Comparison of ENCODE assay signal across 19 cellular contexts in genomic region chr21:42038393-42038792, GRCh38. TPM values are rescaled to one million over a fixed set of nuclear protein-coding genes. Genes with fewer than 3 reads are reported as not detected.
DNase-seq lines count a peak whose midpoint lies in the region; ATAC-seq, FAIRE-seq and TF ChIP-seq lines count a peak whose summit lies in the region.
"Had no signal": no experiment of that assay in that cellular context is flagged by ENCODE, and none has a peak within 500 bp of the region (broad histone marks: within the 10 kb centered on the region; RNA-seq: fewer than 3 reads in every experiment).

No MANE protein-coding gene starts in this region.

- no peaks in the 10 kb centered on the region for H3K9me2 ChIP-seq in PC-3 (replicated peaks; ENCODE audit: low read length)

- H3K27me3 ChIP-seq in CD4-positive, CD25-positive, alpha-beta regulatory T cell (ENCODE audit: control insufficient read depth, insufficient read depth, low read length) = no peaks in the 10 kb centered on the region
- H3K27me3 ChIP-seq in PC-3 (ENCODE audit: low read length) = no peaks in the 10 kb centered on the region
- no peaks in the 10 kb centered on the region for H3K27me3 ChIP-seq in A673 (replicated peaks; ENCODE audit: insufficient read depth, low read depth, low read length, poor library complexity)
- H3K27me3 ChIP-seq: MG63 had no signal

- intact Hi-C loops in PC-3 (cut with micrococcal nuclease) (no loop called here), kidney (cut with DNase I) (no loop called here), posterior vena cava (cut with DNase I) (no loop called here), A673 (cut with micrococcal nuclease; ENCODE audit: unreplicated experiment) (no loop called here)

- peaks cover 3% of the 10 kb centered on the region for H3K36me3 Mint-ChIP-seq in CD4-positive, CD25-positive, alpha-beta regulatory T cell
- no peaks in the 10 kb centered on the region for H3K36me3 Mint-ChIP-seq in glutamatergic neuron (ENCODE audit: unreplicated experiment)
- no peaks in the 10 kb centered on the region for H3K36me3 Mint-ChIP-seq in activated naive CD8-positive, alpha-beta T cell treated with anti-CD3 and anti-CD28 coated beads, Interleukin-2, amount 50 U/mL, for 24 hours (ENCODE audit: low read depth)
- H3K36me3 Mint-ChIP-seq: CD4-positive, alpha-beta memory T cell had no signal

- peak overlapping the region in 2 of 3 donors; percentile 84 to 89 for H3K27ac Mint-ChIP-seq in CD4-positive, CD25-positive, alpha-beta regulatory T cell
- H3K27ac Mint-ChIP-seq in glutamatergic neuron (ENCODE audit: unreplicated experiment) = no peak overlapping the region
- no peak overlapping the region for H3K27ac Mint-ChIP-seq in activated naive CD8-positive, alpha-beta T cell treated with anti-CD3 and anti-CD28 coated beads, Interleukin-2, amount 50 U/mL, for 24 hours

- no peak overlapping the region for H3K4me3 Mint-ChIP-seq in CD4-positive, CD25-positive, alpha-beta regulatory T cell
- no peak overlapping the region for H3K4me3 Mint-ChIP-seq in glutamatergic neuron (ENCODE audit: unreplicated experiment)
- no peak overlapping the region for H3K4me3 Mint-ChIP-seq in activated naive CD8-positive, alpha-beta T cell treated with anti-CD3 and anti-CD28 coated beads, Interleukin-2, amount 50 U/mL, for 24 hours
- H3K4me3 Mint-ChIP-seq: CD4-positive, alpha-beta memory T cell had no signal

- no peaks in the 10 kb centered on the region for H3K27me3 Mint-ChIP-seq in CD4-positive, CD25-positive, alpha-beta regulatory T cell
- peaks cover 9% of the 10 kb centered on the region for H3K27me3 Mint-ChIP-seq in glutamatergic neuron (ENCODE audit: unreplicated experiment)
- H3K27me3 Mint-ChIP-seq in activated naive CD8-positive, alpha-beta T cell treated with anti-CD3 and anti-CD28 coated beads, Interleukin-2, amount 50 U/mL, for 24 hours = no peaks in the 10 kb centered on the region
- H3K27me3 Mint-ChIP-seq: CD4-positive, alpha-beta memory T cell had no signal

- no peak overlapping the region for H3K9ac ChIP-seq in PC-3 (ENCODE audit: low read length)
- no peak overlapping the region for H3K9ac ChIP-seq in kidney (ENCODE audit: low read length in 2 of 2)
- H3K9ac ChIP-seq: KMS-11 had no signal

- FAIRE-seq in kidney (lab: Jason Lieb, UNC) = no peak
- FAIRE-seq: D721Med, H1 had no signal

- BruUV-seq in PC-3 (replicated peaks; lab: Mats Ljungman, UMichigan) (no TSS peak), A673 (replicated peaks; lab: Mats Ljungman, UMichigan) (no TSS peak)

- no peaks in the 10 kb centered on the region for H4K20me1 ChIP-seq in PC-3 (ENCODE audit: low read length)

- no peak for TF ChIP-seq CTCF in PC-3 (conservative IDR thresholded peaks at IDR 0.05; ENCODE audit: low read depth, low read length)
- no peak for TF ChIP-seq CTCF in kidney (IDR thresholded peaks at IDR 0.05; ENCODE audit: borderline replicate concordance, extremely low read depth, insufficient read depth)
- no peak for TF ChIP-seq CTCF in A673 (conservative IDR thresholded peaks at IDR 0.05; ENCODE audit: low read depth, low read length)
- no peak for TF ChIP-seq CTCF in glutamatergic neuron (IDR thresholded peaks at IDR 0.05; ENCODE audit: partially characterized antibody, unreplicated experiment)

- no peak overlapping the region for H3K4me2 ChIP-seq in PC-3 (ENCODE audit: low read length)
- H3K4me2 ChIP-seq: KMS-11 had no signal

- no peaks in the 10 kb centered on the region for H3K79me2 ChIP-seq in PC-3 (ENCODE audit: low read length)

- no peak overlapping the region for H2AFZ ChIP-seq in PC-3 (ENCODE audit: low read length)

- POLR2A ChIA-PET in PC-3 (lab: Charles Lee; ENCODE audit: unreplicated experiment) (interaction anchor here (0.6 kb wide), 1 partner anchor 56 kb away, joined by 5 read pairs; no protein-coding TSS in a partner anchor), A673 (lab: Charles Lee; ENCODE audit: low non-redundant PET) (no interaction called here)

- ATAC-seq in CD4-positive, CD25-positive, alpha-beta regulatory T cell (ENCODE audit: low read depth in 2 of 2) = no peak
- ATAC-seq in PC-3 = no peak
- no peak for ATAC-seq in activated naive CD8-positive, alpha-beta T cell treated with anti-CD3 and anti-CD28 coated beads, Interleukin-2, amount 50 U/mL, for 24 hours

- H3K9me3 ChIP-seq in CD4-positive, CD25-positive, alpha-beta regulatory T cell (ENCODE audit: control insufficient read depth in 2 of 2, low read length in 2 of 2) = no peaks in the 10 kb centered on the region
- no peaks in the 10 kb centered on the region for H3K9me3 ChIP-seq in PC-3 (ENCODE audit: low read length)
- H3K9me3 ChIP-seq in kidney (ENCODE audit: control insufficient read depth in 1 of 2, low read length in 2 of 2) = no peaks in the 10 kb centered on the region
- no peaks in the 10 kb centered on the region for H3K9me3 ChIP-seq in A673 (ENCODE audit: low read depth, low read length, poor library complexity, severe bottlenecking)
- H3K9me3 ChIP-seq: MG63 had no signal

- no peaks in the 10 kb centered on the region for H3F3A ChIP-seq in PC-3 (ENCODE audit: low read length, unreplicated experiment)

- H3K36me3 ChIP-seq in CD4-positive, CD25-positive, alpha-beta regulatory T cell (ENCODE audit: control insufficient read depth, insufficient read depth, low read length) = no peaks in the 10 kb centered on the region
- H3K36me3 ChIP-seq in PC-3 (ENCODE audit: low read depth, low read length) (no peaks in the 10 kb centered on the region), kidney (ENCODE audit: control insufficient read depth in 1 of 2, insufficient read depth in 2 of 2, low read length in 2 of 2) (no peaks in the 10 kb centered on the region), A673 (ENCODE audit: insufficient read depth, low read length, poor library complexity, severe bottlenecking) (no peaks in the 10 kb centered on the region)
- H3K36me3 ChIP-seq: MG63 had no signal

- CTCF ChIA-PET in PC-3 (lab: Charles Lee) = no interaction called here
- CTCF ChIA-PET in A673 (lab: Charles Lee) = no interaction called here

- no peak overlapping the region for H3K4me3 ChIP-seq in CD4-positive, CD25-positive, alpha-beta regulatory T cell (ENCODE audit: low read depth, low read length)
- H3K4me3 ChIP-seq in PC-3 (ENCODE audit: low read length) (no peak overlapping the region), kidney (ENCODE audit: low read length in 2 of 2) (no peak overlapping the region), A673 (ENCODE audit: low read depth, low read length, poor library complexity, severe bottlenecking) (no peak overlapping the region)
- H3K4me3 ChIP-seq: MG63 had no signal

- no peak overlapping the region for H3K27ac ChIP-seq in CD4-positive, CD25-positive, alpha-beta regulatory T cell (ENCODE audit: insufficient read depth, low read length, poor library complexity, severe bottlenecking)
- H3K27ac ChIP-seq in PC-3 (ENCODE audit: low read length) (peak overlapping the region; percentile 85; the same call in 1 of the 2 replicates), kidney (ENCODE audit: low read depth in 2 of 2, low read length in 2 of 2) (no peak overlapping the region), A673 (ENCODE audit: low read depth, low read length, poor library complexity, severe bottlenecking) (no peak overlapping the region)
- H3K27ac ChIP-seq: KMS-11 had no signal

- no peaks in the 10 kb centered on the region for H3K4me1 ChIP-seq in CD4-positive, CD25-positive, alpha-beta regulatory T cell (ENCODE audit: control insufficient read depth, insufficient read depth, low read length, poor library complexity, severe bottlenecking)
- H3K4me1 ChIP-seq in PC-3 (ENCODE audit: insufficient read depth, low read length) (peaks cover 31% of the 10 kb centered on the region), kidney (ENCODE audit: control insufficient read depth in 1 of 2, insufficient read depth in 1 of 2, low read depth in 1 of 2, low read length in 2 of 2) (no peaks in the 10 kb centered on the region), A673 (ENCODE audit: insufficient read depth, low read length, poor library complexity, severe bottlenecking) (peaks cover 7% of the 10 kb centered on the region)

- peaks cover 0 to 11% (median 5%) of the 10 kb centered on the region in 4 donors for H3K4me1 Mint-ChIP-seq in CD4-positive, CD25-positive, alpha-beta regulatory T cell
- peaks cover 4% of the 10 kb centered on the region for H3K4me1 Mint-ChIP-seq in glutamatergic neuron (ENCODE audit: low read depth, unreplicated experiment)
- no peaks in the 10 kb centered on the region for H3K4me1 Mint-ChIP-seq in activated naive CD8-positive, alpha-beta T cell treated with anti-CD3 and anti-CD28 coated beads, Interleukin-2, amount 50 U/mL, for 24 hours

- H3K9me3 Mint-ChIP-seq in CD4-positive, CD25-positive, alpha-beta regulatory T cell = peaks cover 0 to 4% (median 0%) of the 10 kb centered on the region in 7 donors
- peaks cover 4% of the 10 kb centered on the region for H3K9me3 Mint-ChIP-seq in glutamatergic neuron (ENCODE audit: unreplicated experiment)
- no peaks in the 10 kb centered on the region for H3K9me3 Mint-ChIP-seq in activated naive CD8-positive, alpha-beta T cell treated with anti-CD3 and anti-CD28 coated beads, Interleukin-2, amount 50 U/mL, for 24 hours

- no peak for DNase-seq in CD4-positive, CD25-positive, alpha-beta regulatory T cell
- DNase-seq in PC-3 = no peak
- DNase-seq in kidney = peak; percentile 23
- peak; percentile 71 for DNase-seq in posterior vena cava (ENCODE audit: low spot score)
- DNase-seq in A673 (ENCODE audit: low spot score) = no peak
- DNase-seq in stimulated activated naive CD4-positive, alpha-beta T cell treated with Interleukin-2 at 50 U/mL for 16 hours (lab: John Stamatoyannopoulos, UW) = no peak
- DNase-seq in glutamatergic neuron = no peak
- DNase-seq in activated naive CD8-positive, alpha-beta T cell treated with anti-CD3 and anti-CD28 coated beads, Interleukin-2, amount 50 U/mL, for 24 hours = no peak
- DNase-seq: CD4-positive, alpha-beta memory T cell; DMS79 treated with DMSO at 0.1 percent for 48 hours; GF-D8; NCI-H1105; NCI-H1930; SHP77 treated with DMSO at 0.1 percent for 48 hours had no signal

RNA-seq across cellular contexts. Expression of gene ZBTB21, which starts 28.2 kb away (rescaled TPM):
- 107 TPM for total RNA-seq in CD4-positive, CD25-positive, alpha-beta regulatory T cell
- 1 to 10 TPM; 2.4 to 8.0 (median 5.2) TPM for polyA plus RNA-seq in CD4-positive, CD25-positive, alpha-beta regulatory T cell
- 8.1 and 9.2 TPM in 2 replicates for total RNA-seq in PC-3 (2014; rRNA removed)
- 16.0 TPM for total RNA-seq in kidney
- 2.3 TPM for polyA plus RNA-seq in kidney (ENCODE audit: insufficient read depth, low read depth, low replicate concordance)
- total RNA-seq in posterior vena cava = 10 to 100 TPM; 12.6 to 25.6 TPM
- 19.5 and 20.7 TPM in 2 replicates for total RNA-seq in A673 (2021)
- 21.2 TPM for total RNA-seq in glutamatergic neuron (ENCODE audit: unreplicated experiment)

RNA-seq across cellular contexts. Expression of gene UMODL1, which starts 32.7 kb away (rescaled TPM):
- 0.35 TPM for total RNA-seq in CD4-positive, CD25-positive, alpha-beta regulatory T cell
- under 1 TPM in 3 of 4 donors, not detected in 1; 0.05 to 0.10 (median 0.05) TPM for polyA plus RNA-seq in CD4-positive, CD25-positive, alpha-beta regulatory T cell
- total RNA-seq in PC-3 (2014; rRNA removed) (0.58 TPM in 1 of 2 replicates, not detected in the other), kidney (not detected), posterior vena cava (not detected), A673 (2021) (not detected in 2 replicates), glutamatergic neuron (ENCODE audit: unreplicated experiment) (not detected)
- polyA plus RNA-seq in kidney (ENCODE audit: insufficient read depth, low read depth, low replicate concordance) = 0.39 TPM
- total RNA-seq: H1, NCI-H460 had no signal
- polyA plus RNA-seq: H1 had no signal

Comparison
In these comparisons a context has a peak if more than half of its experiments do, and no peak if none do; other contexts are left out.
1. DNase-seq: peak in kidney (single experiment) and posterior vena cava (single experiment); none in CD4-positive, CD25-positive, alpha-beta regulatory T cell (0 of 3), PC-3 (single experiment), A673 (single experiment), stimulated activated naive CD4-positive, alpha-beta T cell treated with Interleukin-2 at 50 U/mL for 16 hours (single experiment), glutamatergic neuron (single experiment) and activated naive CD8-positive, alpha-beta T cell treated with anti-CD3 and anti-CD28 coated beads, Interleukin-2, amount 50 U/mL, for 24 hours (single experiment).
2. H3K27ac Mint-ChIP-seq: peak in CD4-positive, CD25-positive, alpha-beta regulatory T cell (2 of 3); none in glutamatergic neuron (single experiment) and activated naive CD8-positive, alpha-beta T cell treated with anti-CD3 and anti-CD28 coated beads, Interleukin-2, amount 50 U/mL, for 24 hours (single experiment).